Comparison of ENCODE assay signal across 1 cellular context in genomic region chr18:35746826-35747339, GRCh38.
TF ChIP-seq lines count a peak whose summit lies in the region.

No MANE protein-coding gene starts in this region.

TF ChIP-seq in HepG2, 621 proteins besides CTCF, POLR2A, EP300 and RAD21 (continued from another document):
- TF ChIP-seq ZNF775 (CRISPR knock-in tag; IDR thresholded peaks at IDR 0.05; ENCODE audit: borderline replicate concordance) = no peak
- no peak for TF ChIP-seq DR1 (CRISPR knock-in tag; IDR thresholded peaks at IDR 0.05)
- TF ChIP-seq DZIP1 (CRISPR knock-in tag; IDR thresholded peaks at IDR 0.05) = no peak
